Comparison of ENCODE assay signal across 26 cellular contexts in the genomic region with DNA sequence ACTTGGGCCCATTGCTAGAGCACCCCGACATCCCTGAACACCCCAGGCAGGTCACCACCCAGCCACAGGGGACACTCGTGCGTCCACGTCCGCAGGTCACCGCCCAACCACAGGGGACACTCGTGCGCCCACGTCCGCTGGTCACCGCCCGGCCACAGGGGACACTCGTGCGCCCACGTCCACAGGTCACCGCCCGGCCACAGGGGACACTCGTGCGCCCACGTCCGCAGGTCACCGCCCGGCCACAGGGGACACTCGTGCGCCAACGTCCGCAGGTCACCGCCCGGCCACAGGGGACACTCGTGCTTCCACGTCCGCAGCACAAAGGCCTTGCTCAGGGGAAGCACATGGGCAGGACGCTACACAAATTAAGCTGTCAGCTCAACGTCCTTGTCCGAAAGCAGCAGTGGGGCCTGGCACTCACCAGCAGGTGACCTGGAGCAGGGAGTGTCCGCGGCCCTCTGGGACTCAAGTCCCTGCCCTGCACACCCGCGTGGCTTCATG. TPM values are rescaled to one million over a fixed set of nuclear protein-coding genes. Genes with fewer than 3 reads are reported as not detected.
DNase-seq lines count a peak whose midpoint lies in the region; ATAC-seq and TF ChIP-seq lines count a peak whose summit lies in the region.
"Had no signal": no experiment of that assay in that cellular context is flagged by ENCODE, and none has a peak within 500 bp of the region (broad histone marks: within the 10 kb centered on the region; RNA-seq: fewer than 3 reads in every experiment).

No MANE protein-coding gene starts in this region.

- in situ Hi-C loops in Panc1 (cut with HindIII; ENCODE audit: low pct_unique_long_range_greater_than_20kb, low sequenced_read_pairs): no loop called here

- POLR2A ChIA-PET in Panc1 (lab: Charles Lee): no interaction called here

- WGBS in stomach, 5 donors: 88 to 95% (median 90%) methylated on average over 21 to 39 of the region's 39 CpGs
- WGBS in suprapubic skin: 89% methylated on average over 33 of the region's 39 CpGs

- TF ChIP-seq CTCF in 22Rv1 (IDR thresholded peaks at IDR 0.05) (peak; percentile 75), GM12865 (IDR thresholded peaks at IDR 0.05; ENCODE audit: insufficient read depth, low read depth, low read length, missing control alignments) (peak; percentile 0), Panc1 (IDR thresholded peaks at IDR 0.05) (peak; percentile 48; the same call in 1 of the 2 replicates), kidney epithelial cell (IDR thresholded peaks at IDR 0.05; ENCODE audit: insufficient read depth, low read length, poor library complexity, severe bottlenecking) (peak; percentile 21), stomach (IDR thresholded peaks at IDR 0.05) (no peak), suprapubic skin (IDR thresholded peaks at IDR 0.05) (no peak)

- CTCF ChIA-PET in Panc1 (lab: Charles Lee): no interaction called here

- ATAC-seq in Panc1 (no peak), GM21526 (IDR thresholded peaks at IDR 0.05; ENCODE audit: low FRiP score, unreplicated experiment) (no peak)

- no TSS peak for BruUV-seq in Panc1 (replicated peaks; lab: Mats Ljungman, UMichigan)

- DNase-seq in GM12865 (ENCODE audit: low read depth): no peak
- DNase-seq in Panc1 (ENCODE audit: low read depth, low spot score): no peak
- no peak for DNase-seq in kidney epithelial cell (ENCODE audit: low read depth)
- no peak for DNase-seq in EL
- no peak for DNase-seq in stomach
- DNase-seq in suprapubic skin (ENCODE audit: low spot score in 2 of 2): no peak
- DNase-seq: ACHN; activated CD4-positive, alpha-beta T cell treated with anti-CD3 and anti-CD28 coated beads, Interleukin-2, amount 50 U/mL, for 48 hours; activated effector memory CD4-positive, alpha-beta T cell treated with Interleukin-2 at 50 U/mL for 16 hours; cortex of kidney; DMS 273 treated with DMSO at 0.1 percent for 48 hours; GDM1; hippocampal formation; KBM-7; NCI-H187; NCI-H82; SJCRH30; stimulated activated CD8-positive, alpha-beta memory T cell treated with anti-CD3 and anti-CD28 coated beads, Interleukin-4, amount 100 ng/mL, for 48 hours; substantia nigra had no signal

- H3K9me3 ChIP-seq in Panc1 (ENCODE audit: control insufficient read depth, insufficient read depth, low read depth, low read length) (no peaks in the 10 kb centered on the region), stomach (no peaks in the 10 kb centered on the region), suprapubic skin (no peaks in the 10 kb centered on the region)
- H3K9me3 ChIP-seq: SJCRH30 had no signal

- intact Hi-C loops in Panc1 (cut with micrococcal nuclease; ENCODE audit: unreplicated experiment): no loop called here
- intact Hi-C loops in stomach (cut with DNase I; ENCODE audit: low total_unique reads): no loop called here

- TF ChIP-seq EP300 in stomach (IDR thresholded peaks at IDR 0.05): no peak
- TF ChIP-seq EP300 in suprapubic skin (IDR thresholded peaks at IDR 0.05): no peak

- no peaks in the 10 kb centered on the region for H3K27me3 ChIP-seq in Panc1 (ENCODE audit: control insufficient read depth, insufficient read depth, low read length)
- H3K27me3 ChIP-seq in kidney epithelial cell (ENCODE audit: control insufficient read depth, insufficient read depth, low read length): no peaks in the 10 kb centered on the region
- no peaks in the 10 kb centered on the region for H3K27me3 ChIP-seq in stomach
- H3K27me3 ChIP-seq in suprapubic skin: no peaks in the 10 kb centered on the region
- H3K27me3 ChIP-seq: SJCRH30 had no signal

- H3K36me3 ChIP-seq in Panc1 (ENCODE audit: control insufficient read depth, insufficient read depth, low read length) (peaks cover 2% of the 10 kb centered on the region; the same call in 1 of the 2 replicates), kidney epithelial cell (ENCODE audit: control insufficient read depth, insufficient read depth, low read length) (no peaks in the 10 kb centered on the region), stomach (peaks cover 9 to 91% (median 77%) of the 10 kb centered on the region in 4 donors), suprapubic skin (peaks cover 71% of the 10 kb centered on the region)
- H3K36me3 ChIP-seq: SJCRH30 had no signal

- H3K4me1 ChIP-seq in Panc1 (ENCODE audit: control insufficient read depth, insufficient read depth, low read length): no peaks in the 10 kb centered on the region
- H3K4me1 ChIP-seq in stomach: no peaks in the 10 kb centered on the region
- no peaks in the 10 kb centered on the region for H3K4me1 ChIP-seq in suprapubic skin
- H3K4me1 ChIP-seq: SJCRH30 had no signal

- H3K27ac ChIP-seq in 22Rv1 (no peak overlapping the region), Panc1 (ENCODE audit: low read length) (no peak overlapping the region), stomach (no peak overlapping the region), suprapubic skin (no peak overlapping the region)
- H3K27ac ChIP-seq: SJCRH30 had no signal

- TF ChIP-seq POLR2A in stomach (IDR thresholded peaks at IDR 0.05): no peak
- no peak for TF ChIP-seq POLR2A in suprapubic skin (IDR thresholded peaks at IDR 0.05)

- no peak overlapping the region for H3K4me3 ChIP-seq in GM12865 (ENCODE audit: low read depth, low read length)
- no peak overlapping the region for H3K4me3 ChIP-seq in Panc1 (ENCODE audit: low read depth in 2 of 2, low read length in 2 of 2)
- no peak overlapping the region for H3K4me3 ChIP-seq in kidney epithelial cell (ENCODE audit: low read depth, low read length)
- H3K4me3 ChIP-seq in stomach: no peak overlapping the region
- H3K4me3 ChIP-seq in suprapubic skin: no peak overlapping the region
- H3K4me3 ChIP-seq: SJCRH30 had no signal

RNA-seq across cellular contexts. Expression of gene GALNS, which starts 17.7 kb away (rescaled TPM):
- total RNA-seq in Panc1 (2021; ENCODE audit: unreplicated experiment) (81.6 TPM), kidney epithelial cell (23.6 and 30.4 TPM in 2 replicates), stomach (100 to 1,000 TPM in 1 of 5 donors, 10 to 100 TPM in 4; 16.2 to 110 (median 51.9) TPM), suprapubic skin (100 to 1,000 TPM in 1 of 4 donors, 10 to 100 TPM in 3; 31.1 to 134 (median 43.3) TPM)
- polyA plus RNA-seq in Panc1 (2012; ENCODE audit: insufficient read length): 106 TPM
- 10 to 100 TPM in 2 of 3 donors, 1 to 10 TPM in 1; 8.6 to 16.6 (median 11.5) TPM for polyA plus RNA-seq in stomach

RNA-seq across cellular contexts. Expression of gene TRAPPC2L, which starts 17.8 kb away (rescaled TPM):
- 73.8 TPM for total RNA-seq in Panc1 (2021; ENCODE audit: unreplicated experiment)
- polyA plus RNA-seq in Panc1 (2012; ENCODE audit: insufficient read length): 129 TPM
- total RNA-seq in kidney epithelial cell: 50.1 and 59.4 TPM in 2 replicates
- 10 to 100 TPM in 3 of 5 donors, 1 to 10 TPM in 2; 2.9 to 31.4 (median 25.2) TPM for total RNA-seq in stomach
- 100 to 1,000 TPM in 1 of 3 donors, 10 to 100 TPM in 2; 57.6 to 107 (median 91.4) TPM for polyA plus RNA-seq in stomach
- total RNA-seq in suprapubic skin: 10 to 100 TPM; 31.9 to 49.2 (median 36.3) TPM

RNA-seq across cellular contexts. Expression of gene APRT, which starts 27.4 kb away (rescaled TPM):
- total RNA-seq in Panc1 (2021; ENCODE audit: unreplicated experiment): 231 TPM
- 326 TPM for polyA plus RNA-seq in Panc1 (2012; ENCODE audit: insufficient read length)
- 204 and 218 TPM in 2 replicates for total RNA-seq in kidney epithelial cell
- 100 to 1,000 TPM in 2 of 5 donors, 10 to 100 TPM in 3; 18.1 to 340 (median 85.3) TPM for total RNA-seq in stomach
- polyA plus RNA-seq in stomach: 100 to 1,000 TPM; 224 to 250 (median 241) TPM
- 100 to 1,000 TPM; 122 to 382 (median 250) TPM for total RNA-seq in suprapubic skin

RNA-seq across cellular contexts. Expression of gene PABPN1L, which starts 27.4 kb away (rescaled TPM):
- total RNA-seq in Panc1 (2021; ENCODE audit: unreplicated experiment) (not detected), kidney epithelial cell (not detected in 2 replicates), stomach (not detected), suprapubic skin (not detected)
- not detected for polyA plus RNA-seq in Panc1 (2012; ENCODE audit: insufficient read length)
- under 1 TPM in 1 of 3 donors, not detected in 2; 0.15 TPM for polyA plus RNA-seq in stomach
- total RNA-seq: endothelial cell of umbilical vein, fibroblast of villous mesenchyme, lung microvascular endothelial cell, omental fat pad, SJCRH30 had no signal
- polyA plus RNA-seq: CD14-positive monocyte, endothelial cell of umbilical vein had no signal

RNA-seq across cellular contexts. Expression of gene CDT1, which starts 35.5 kb away (rescaled TPM):
- total RNA-seq in Panc1 (2021; ENCODE audit: unreplicated experiment) (39.9 TPM), kidney epithelial cell (11.3 and 14.5 TPM in 2 replicates), stomach (100 to 1,000 TPM in 1 of 5 donors, 10 to 100 TPM in 1, 1 to 10 TPM in 3; 1.5 to 147 (median 8.7) TPM), suprapubic skin (10 to 100 TPM in 2 of 4 donors, 1 to 10 TPM in 2; 4.7 to 25.7 (median 10.7) TPM)
- 25.1 TPM for polyA plus RNA-seq in Panc1 (2012; ENCODE audit: insufficient read length)
- 1 to 10 TPM; 3.2 to 5.2 (median 4.1) TPM for polyA plus RNA-seq in stomach

Comparison
In these comparisons a context has a peak if more than half of its experiments do, and no peak if none do; other contexts are left out.
1. CTCF ChIP-seq: peak in 22Rv1 (single experiment), GM12865 (single experiment), Panc1 (single experiment) and kidney epithelial cell (single experiment); none in stomach (0 of 7) and suprapubic skin (0 of 2).